In the genomic region with DNA sequence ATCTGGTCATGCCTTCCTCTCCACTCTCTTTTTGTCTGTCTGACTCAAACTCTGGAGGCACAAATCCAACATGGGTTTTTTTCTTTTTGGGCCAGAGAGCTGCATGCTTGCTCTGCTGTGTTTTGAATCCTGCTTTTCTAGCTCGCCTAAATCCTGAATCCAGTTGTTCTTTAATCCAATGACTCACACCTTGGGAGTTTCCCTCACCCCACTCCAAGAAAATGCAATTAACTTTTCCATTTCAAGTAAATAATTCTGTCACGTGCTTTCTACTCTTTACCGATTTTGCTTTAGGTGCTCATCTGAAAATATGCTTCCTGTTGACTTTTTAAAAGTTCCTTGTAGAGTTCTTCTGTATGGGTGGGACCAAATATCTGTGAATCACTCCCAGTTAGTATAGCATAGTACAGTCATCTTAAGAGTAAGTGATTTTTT, we compare ENCODE assay signal across 7 cellular contexts. TPM values are rescaled to one million over a fixed set of nuclear protein-coding genes. Genes with fewer than 3 reads are reported as not detected.
DNase-seq lines count a peak whose midpoint lies in the region; ATAC-seq, FAIRE-seq and TF ChIP-seq lines count a peak whose summit lies in the region.

No MANE protein-coding gene starts in this region.

- intact Hi-C loops in pancreas (cut with DNase I), result no loop called here

- no peak for FAIRE-seq in pancreas (lab: Jason Lieb, UNC)

- H3K27me3 ChIP-seq in H7 (ENCODE audit: control insufficient read depth, insufficient read depth, low read length) (no peaks in the 10 kb centered on the region), pancreas (no peaks in the 10 kb centered on the region), BE2C (no peaks in the 10 kb centered on the region)

- peak; percentile 93 to 96 (median 95) for ATAC-seq in pancreas

- H3K4me3 ChIP-seq in H7 (ENCODE audit: insufficient read depth, low read depth, low read length), result no peak overlapping the region
- peak overlapping the region; percentile 24 for H3K4me3 ChIP-seq in fibroblast of mammary gland (ENCODE audit: control insufficient read depth, low read depth, low read length)
- H3K4me3 ChIP-seq in pancreas, result no peak overlapping the region
- no peak overlapping the region for H3K4me3 ChIP-seq in BE2C (ENCODE audit: low read depth, low read length)

- peaks cover 17 to 36% (median 30%) of the 10 kb centered on the region in 3 donors for H3K4me1 ChIP-seq in pancreas
- H3K4me1 ChIP-seq in BE2C, result no peaks in the 10 kb centered on the region

- DNase-seq in H7 (peak; percentile 19), SW480 (ENCODE audit: low spot score) (peak; percentile 49), fibroblast of mammary gland (ENCODE audit: low read depth) (peak; percentile 96), pancreas (peak in 3 of 6 donors; percentile 43 to 64 (median 47)), NCI-H2171 treated with DMSO at 0.1 percent for 48 hours (lab: John Stamatoyannopoulos, UW) (no peak), NCI-H1436 (lab: John Stamatoyannopoulos, UW) (no peak), BE2C (no peak)

- H3K27ac ChIP-seq in pancreas, result peak overlapping the region in 2 of 4 donors; percentile 65 to 67

- H3K36me3 ChIP-seq in H7 (replicated peaks; ENCODE audit: control insufficient read depth, insufficient read depth, low read length) (no peaks in the 10 kb centered on the region), pancreas (no peaks in the 10 kb centered on the region), BE2C (no peaks in the 10 kb centered on the region)

- H3K9me3 ChIP-seq in pancreas (no peaks in the 10 kb centered on the region), BE2C (no peaks in the 10 kb centered on the region)

- WGBS in pancreas, 2 donors, result 3% methylated on average over 3 of the region's 3 CpGs

- TF ChIP-seq CTCF in fibroblast of mammary gland (conservative IDR thresholded peaks at IDR 0.05; ENCODE audit: control insufficient read depth, insufficient read depth, low read depth, low read length) (no peak), pancreas (IDR thresholded peaks at IDR 0.05) (no peak), BE2C (IDR thresholded peaks at IDR 0.05; ENCODE audit: low read depth, low read length) (no peak)

RNA-seq across cellular contexts. Expression of gene SLMAP, which starts 47.6 kb away (rescaled TPM):
- total RNA-seq in H7 (2014; rRNA removed; shearing (Covaris generic)), result 33.5 and 40.7 TPM in 2 replicates
- 10 to 100 TPM; 20.6 to 39.6 (median 23.8) TPM for total RNA-seq in pancreas
- polyA plus RNA-seq in pancreas, result 10 to 100 TPM in 1 of 2 donors, 1 to 10 TPM in 1; 9.0 to 11.7 TPM
- polyA plus RNA-seq in BE2C (2012; ENCODE audit: insufficient read depth, insufficient read length, low read depth), result 11.4 TPM

Comparison
In these comparisons a context has a peak if more than half of its experiments do, and no peak if none do; other contexts are left out.
1. DNase-seq: peak in H7 (single experiment), SW480 (single experiment) and fibroblast of mammary gland (single experiment); none in NCI-H2171 treated with DMSO at 0.1 percent for 48 hours (single experiment), NCI-H1436 (single experiment) and BE2C (single experiment).